8 cellular contexts compared by ENCODE assay signal in the genomic region with DNA sequence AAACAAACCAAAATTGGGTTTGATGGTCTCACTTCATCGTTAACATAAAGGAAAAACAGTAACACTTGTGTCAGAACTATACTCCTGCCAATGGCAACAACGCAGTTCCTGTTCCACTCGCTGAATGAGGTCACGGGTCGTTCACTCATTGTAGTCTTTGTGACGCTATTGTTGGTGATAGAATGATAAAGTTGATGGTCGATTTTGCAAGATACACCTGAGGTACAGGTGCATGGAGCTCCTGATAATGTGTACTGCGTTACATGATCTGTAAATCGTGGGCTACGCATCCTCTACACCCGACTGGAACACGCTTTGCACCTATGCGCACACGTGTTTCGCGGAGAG. TPM values are rescaled to one million over a fixed set of nuclear protein-coding genes. Genes with fewer than 3 reads are reported as not detected.
A peak's percentile ranks its signal among the peaks of the same experiment; 100 is the strongest.
DNase-seq lines count a peak whose midpoint lies in the region; ATAC-seq lines count a peak whose summit lies in the region.

No MANE protein-coding gene starts in this region.

- H3K27ac ChIP-seq in Karpas-422 (ENCODE audit: low read length) (no peak overlapping the region), caudate nucleus (ENCODE audit: low read depth, low read length) (peak overlapping the region; percentile 37), mucosa of rectum (ENCODE audit: low read depth in 2 of 2, low read length in 2 of 2) (peak overlapping the region in 1 of 2 donors; percentile 56)

- H3K4me2 ChIP-seq in Karpas-422 (ENCODE audit: low read depth, low read length, poor library complexity, severe bottlenecking) = peak overlapping the region; percentile 86

- H3K4me3 ChIP-seq in Karpas-422 (ENCODE audit: low read length) = peak overlapping the region; percentile 95
- peak overlapping the region; percentile 93 to 97 for H3K4me3 ChIP-seq in mucosa of rectum (ENCODE audit: low read length in 2 of 2)

- H3K27me3 ChIP-seq in Karpas-422 (ENCODE audit: low read length) (no peaks in the 10 kb centered on the region; the same call in 1 of the 2 replicates), mucosa of rectum (ENCODE audit: control insufficient read depth in 2 of 2, insufficient read depth in 2 of 2, low read length in 2 of 2) (no peaks in the 10 kb centered on the region)

- H3K9ac ChIP-seq in Karpas-422 (ENCODE audit: low read length) = peak overlapping the region; percentile 95
- peak overlapping the region; percentile 70 to 89 for H3K9ac ChIP-seq in mucosa of rectum (ENCODE audit: low read depth in 1 of 2, low read length in 2 of 2)

- H4K20me1 ChIP-seq in Karpas-422 (ENCODE audit: insufficient read depth, low read depth, low read length) = no peaks in the 10 kb centered on the region

- H3K36me3 ChIP-seq in Karpas-422 (ENCODE audit: insufficient read depth, low read length) = no peaks in the 10 kb centered on the region
- no peaks in the 10 kb centered on the region for H3K36me3 ChIP-seq in mucosa of rectum (ENCODE audit: control insufficient read depth in 2 of 2, insufficient read depth in 2 of 2, low read length in 2 of 2)

- peaks cover 41% of the 10 kb centered on the region for H3K79me2 ChIP-seq in Karpas-422 (ENCODE audit: low read length)

- ATAC-seq in GM18858 (IDR thresholded peaks at IDR 0.05; ENCODE audit: unreplicated experiment) = no peak

- peak overlapping the region; percentile 93 for H2AFZ ChIP-seq in Karpas-422 (ENCODE audit: low read length)

- H3K4me1 ChIP-seq in Karpas-422 (ENCODE audit: low read length) (peaks cover 40% of the 10 kb centered on the region), mucosa of rectum (ENCODE audit: control insufficient read depth in 2 of 2, insufficient read depth in 2 of 2, low read length in 2 of 2) (peaks cover 13 to 16% of the 10 kb centered on the region in 2 donors)

- H3K9me2 ChIP-seq in Karpas-422 (replicated peaks; ENCODE audit: insufficient read depth, low read length) = no peaks in the 10 kb centered on the region

- DNase-seq in activated CD8-positive, alpha-beta memory T cell treated with anti-CD3 and anti-CD28 coated beads, Interleukin-2, amount 50 U/mL, for 48 hours = peak; percentile 55
- DNase-seq in activated CD8-positive, alpha-beta memory T cell treated with anti-CD3 and anti-CD28 coated beads for 24 hours = no peak
- DNase-seq in Karpas-422 (peak; percentile 56), caudate nucleus (lab: John Stamatoyannopoulos, UW) (peak in 1 of 61 donors; percentile 53), amniotic stem cell (lab: John Stamatoyannopoulos, UW) (no peak), NK-92 (lab: John Stamatoyannopoulos, UW; ENCODE audit: unreplicated experiment) (no peak)

- H3K9me3 ChIP-seq in Karpas-422 (ENCODE audit: low read length) (no peaks in the 10 kb centered on the region), mucosa of rectum (ENCODE audit: control insufficient read depth in 2 of 2, low read length in 2 of 2) (no peaks in the 10 kb centered on the region)

RNA-seq across cellular contexts. Expression of a gene that starts 0.4 kb away (rescaled TPM):
- 10.6 and 19.8 TPM in 2 replicates for total RNA-seq in Karpas-422 (2014; rRNA removed; shearing (Covaris generic); ENCODE audit: low replicate concordance)

RNA-seq across cellular contexts. Expression of a gene that starts 20.0 kb away (rescaled TPM):
- 0.34 and 3.5 TPM in 2 replicates for total RNA-seq in Karpas-422 (2014; rRNA removed; shearing (Covaris generic); ENCODE audit: low replicate concordance)

RNA-seq across cellular contexts. Expression of a gene that starts 31.0 kb away (rescaled TPM):
- total RNA-seq in Karpas-422 (2014; rRNA removed; shearing (Covaris generic); ENCODE audit: low replicate concordance) = 65.3 and 78.8 TPM in 2 replicates

RNA-seq across cellular contexts. Expression of a gene that starts 42.5 kb away (rescaled TPM):
- 42.9 and 61.9 TPM in 2 replicates for total RNA-seq in Karpas-422 (2014; rRNA removed; shearing (Covaris generic); ENCODE audit: low replicate concordance)

RNA-seq across cellular contexts. Expression of a gene that starts 44.9 kb away (rescaled TPM):
- total RNA-seq in Karpas-422 (2014; rRNA removed; shearing (Covaris generic); ENCODE audit: low replicate concordance) = 9.1 and 11.0 TPM in 2 replicates

Comparison
In these comparisons a context has a peak if more than half of its experiments do, and no peak if none do; other contexts are left out.
1. DNase-seq: peak in activated CD8-positive, alpha-beta memory T cell treated with anti-CD3 and anti-CD28 coated beads, Interleukin-2, amount 50 U/mL, for 48 hours (single experiment) and Karpas-422 (single experiment); none in activated CD8-positive, alpha-beta memory T cell treated with anti-CD3 and anti-CD28 coated beads for 24 hours (single experiment), amniotic stem cell (single experiment) and NK-92 (single experiment).